ENCODE assay signal across 8 cellular contexts in the genomic region with DNA sequence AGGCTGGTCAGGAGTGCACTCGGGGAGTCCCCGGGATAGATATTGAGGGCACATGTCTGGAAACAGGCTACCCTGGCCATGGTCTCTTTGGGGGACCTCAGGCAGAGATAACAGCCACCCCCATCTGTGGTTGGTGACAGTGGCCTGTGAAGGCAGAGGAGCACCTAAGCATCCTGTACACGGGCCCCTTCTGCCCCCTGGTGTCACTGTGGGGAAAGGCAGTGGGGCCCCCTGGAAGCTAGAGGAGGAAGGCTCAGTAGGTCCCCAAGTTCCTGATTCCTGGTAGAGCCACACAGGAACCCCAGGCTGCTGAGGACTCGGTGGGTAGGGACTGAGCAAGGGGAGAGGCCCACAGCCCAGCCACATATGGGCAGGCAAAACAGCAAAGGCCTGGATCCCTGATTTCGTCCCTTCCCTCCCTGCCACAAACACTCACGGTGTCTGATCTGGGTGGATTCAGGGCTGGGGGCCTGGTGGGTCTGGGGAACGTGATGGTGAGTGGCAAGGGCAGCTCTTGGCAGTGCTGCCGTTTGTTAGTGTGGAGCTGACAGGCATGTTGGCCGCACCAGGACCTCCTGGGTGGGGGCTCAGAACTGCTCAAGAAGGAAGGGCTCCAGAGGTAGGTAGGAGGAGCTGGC.
A peak's percentile ranks its signal among the peaks of the same experiment; 100 is the strongest.
DNase-seq lines count a peak whose midpoint lies in the region; ATAC-seq and TF ChIP-seq lines count a peak whose summit lies in the region.

No MANE protein-coding gene starts in this region.

- peaks cover 22% of the 10 kb centered on the region for H3K4me1 Mint-ChIP-seq in central memory CD8-positive, alpha-beta T cell
- no peaks in the 10 kb centered on the region for H3K4me1 Mint-ChIP-seq in memory B cell

- POLR2A ChIA-PET in GM10248 (lab: Yijun Ruan, JAX) = interaction anchor here (0.6 to 0.7 kb wide), 2 partner anchors 24 to 134 kb away, joined by 3 to 7 read pairs; no protein-coding TSS in a partner anchor

- H3K4me3 Mint-ChIP-seq in central memory CD8-positive, alpha-beta T cell = no peak overlapping the region
- H3K4me3 Mint-ChIP-seq in memory B cell = no peak overlapping the region

- peak; percentile 88 for ATAC-seq in central memory CD8-positive, alpha-beta T cell (replicated peaks; ENCODE audit: extremely low read depth, poor library complexity, severe bottlenecking)
- ATAC-seq in memory B cell (ENCODE audit: low read depth) (peak; percentile 78), GM21447 (IDR thresholded peaks at IDR 0.05; ENCODE audit: unreplicated experiment) (no peak)

- peak; percentile 97 for TF ChIP-seq CTCF in GM10248 (IDR thresholded peaks at IDR 0.05; ENCODE audit: control extremely low read depth, extremely low read depth, low read depth, missing control alignments)

- H3K9me3 Mint-ChIP-seq in central memory CD8-positive, alpha-beta T cell = no peaks in the 10 kb centered on the region
- no peaks in the 10 kb centered on the region for H3K9me3 Mint-ChIP-seq in memory B cell

- CTCF ChIA-PET in GM10248 (lab: Yijun Ruan, JAX) = interaction anchor here (0.6 to 12.5 kb wide), 60 partner anchors 8 to 419 kb away, joined by 3 to 155 read pairs (median 5); a partner anchor contains a TSS

- peak overlapping the region; percentile 46 for H3K27ac Mint-ChIP-seq in central memory CD8-positive, alpha-beta T cell (ENCODE audit: low read depth)
- no peak overlapping the region for H3K27ac Mint-ChIP-seq in memory B cell

- peak; percentile 88 for DNase-seq in GM10248 (ENCODE audit: extremely low spot score)
- DNase-seq in HuH-7.5 (ENCODE audit: low spot score) = peak; percentile 75
- peak; percentile 16 to 38 (median 30) for DNase-seq in activated CD4-positive, CD25-positive, alpha-beta regulatory T cell (lab: John Stamatoyannopoulos, UW)
- DNase-seq in central memory CD8-positive, alpha-beta T cell (ENCODE audit: low spot score in 2 of 2) = peak; percentile 42 to 46
- DNase-seq in memory B cell (ENCODE audit: low spot score in 2 of 2) = peak; percentile 59 to 64
- peak; percentile 82 for DNase-seq in stimulated activated CD8-positive, alpha-beta memory T cell treated with anti-CD3 and anti-CD28 coated beads, Interleukin-4, amount 100 ng/mL, for 48 hours
- DNase-seq in dedifferentiated amniotic fluid mesenchymal stem cell (ENCODE audit: extremely low spot score) = no peak

- H3K36me3 Mint-ChIP-seq in central memory CD8-positive, alpha-beta T cell (ENCODE audit: insufficient read depth) = peaks cover 74% of the 10 kb centered on the region
- peaks cover 51% of the 10 kb centered on the region for H3K36me3 Mint-ChIP-seq in memory B cell

- H3K27me3 Mint-ChIP-seq in central memory CD8-positive, alpha-beta T cell = no peaks in the 10 kb centered on the region
- H3K27me3 Mint-ChIP-seq in memory B cell = no peaks in the 10 kb centered on the region
